ENCODE assay signal across 1 cellular context in genomic region chr2:224958466-224958857, GRCh38.
TF ChIP-seq lines count a peak whose summit lies in the region.

No MANE protein-coding gene starts in this region.

TF ChIP-seq in IMR-90, 13 proteins besides CTCF, POLR2A, EP300 and RAD21 (continued from another document):
- TF ChIP-seq RFX5 (IDR thresholded peaks at IDR 0.05; ENCODE audit: low read depth, low read length) (no peak), RCOR1 (IDR thresholded peaks at IDR 0.05; ENCODE audit: insufficient replicate concordance, low read length) (no peak)
